In genomic region chr10:93496322-93497041, GRCh38 we compare ENCODE assay signal across 8 cellular contexts. TPM values are rescaled to one million over a fixed set of nuclear protein-coding genes. Genes with fewer than 3 reads are reported as not detected.
DNase-seq lines count a peak whose midpoint lies in the region; ATAC-seq and TF ChIP-seq lines count a peak whose summit lies in the region.

Gene CEP55 (plus strand): TSS chr10:93496612. CDS start chr10:93500052, 3,440 bp downstream.

- peak within 1 kb of the TSS; percentile 88 for H3K4me3 Mint-ChIP-seq in chondrocyte (ENCODE audit: unreplicated experiment)

- H3K36me3 Mint-ChIP-seq in chondrocyte (ENCODE audit: low read depth): no peaks in the 10 kb centered on the region

- TF ChIP-seq CTCF in chondrocyte (IDR thresholded peaks at IDR 0.05): no peak

- H3K27ac Mint-ChIP-seq in chondrocyte (ENCODE audit: unreplicated experiment): peak within 1 kb of the TSS; percentile 96

- TF ChIP-seq POLR2A in GM19193 (IDR thresholded peaks at IDR 0.05; ENCODE audit: extremely low read depth, insufficient read depth, insufficient read length): peak; percentile 86

- DNase-seq in AML-193 (lab: John Stamatoyannopoulos, UW) (peak; percentile 82 to 84), NCI-H510A (lab: John Stamatoyannopoulos, UW) (peak; percentile 84), chondrocyte (ENCODE audit: low spot score) (peak; percentile 98), kidney glomerular epithelial cell (lab: John Stamatoyannopoulos, UW) (peak; percentile 93)
- peak; percentile 97 for DNase-seq in activated CD4-positive, CD25-positive, alpha-beta regulatory T cell treated with anti-CD3 and anti-CD28 coated beads, Interleukin-2, amount 50 U/mL, for 72 hours
- peak; percentile 85 to 87 for DNase-seq in stimulated activated CD4-positive, alpha-beta T cell treated with anti-CD3 and anti-CD28 coated beads, Interleukin-1b, Interleukin-23, amount 100 ng/mL, for 1 hour (ENCODE audit: low read depth in 2 of 2)

- no peaks in the 10 kb centered on the region for H3K27me3 Mint-ChIP-seq in chondrocyte (ENCODE audit: low read depth)

- peak; percentile 99 for ATAC-seq in HG03432 (IDR thresholded peaks at IDR 0.05; ENCODE audit: unreplicated experiment)

- H3K9me3 Mint-ChIP-seq in chondrocyte (ENCODE audit: low read depth): no peaks in the 10 kb centered on the region

- peaks cover 25% of the 10 kb centered on the region for H3K4me1 Mint-ChIP-seq in chondrocyte (ENCODE audit: low read depth)

RNA-seq across cellular contexts. Expression of gene CEP55, which starts in this region (rescaled TPM):
- 7.5 to 9.3 TPM (median 8.4 TPM) in 3 replicates for total RNA-seq in chondrocyte

Comparison
In these comparisons a context has a peak if more than half of its experiments do, and no peak if none do; other contexts are left out.
1. Peak in every context shown above with its lines: DNase-seq and ATAC-seq.